ENCODE assay signal across 10 cellular contexts in genomic region chrX:133544105-133544504, GRCh38.
DNase-seq lines count a peak whose midpoint lies in the region; ATAC-seq and TF ChIP-seq lines count a peak whose summit lies in the region.
"Had no signal": no experiment of that assay in that cellular context is flagged by ENCODE, and none has a peak within 500 bp of the region (broad histone marks: within the 10 kb centered on the region; RNA-seq: fewer than 3 reads in every experiment).

No MANE protein-coding gene starts in this region.

- no peak overlapping the region for H3K4me3 ChIP-seq in astrocyte of the spinal cord (ENCODE audit: low read depth, low read length)
- H3K4me3 ChIP-seq: thoracic aorta had no signal

- no peak for TF ChIP-seq CTCF in astrocyte of the spinal cord (IDR thresholded peaks at IDR 0.05; ENCODE audit: low read depth, low read length)

- ATAC-seq in GM19395 (IDR thresholded peaks at IDR 0.05; ENCODE audit: unreplicated experiment) (no peak), HG03354 (IDR thresholded peaks at IDR 0.05; ENCODE audit: poor library complexity, severe bottlenecking, unreplicated experiment) (no peak), HG03135 (IDR thresholded peaks at IDR 0.05; ENCODE audit: unreplicated experiment) (no peak)

- in situ Hi-C loops in astrocyte of the spinal cord (cut with HindIII; ENCODE audit: low sequenced_read_pairs), result no loop called here

- peak; percentile 29 for DNase-seq in A172 (ENCODE audit: low spot score)
- DNase-seq in HT1080 (ENCODE audit: low read depth), result peak; percentile 65
- DNase-seq in astrocyte of the spinal cord (ENCODE audit: low read depth, low spot score), result peak; percentile 63
- DNase-seq in kidney tubule cell (ENCODE audit: low spot score), result peak; percentile 96
- DNase-seq in NCI-H526 treated with DMSO at 0.1 percent for 48 hours (lab: John Stamatoyannopoulos, UW), result no peak
- DNase-seq: activated T-cell treated with anti-CD3 and anti-CD28 coated beads, Interleukin-2, amount 50 U/mL, for 24 hours had no signal
